ENCODE assay signal across 11 cellular contexts in genomic region chr3:39409514-39410136, GRCh38. TPM values are rescaled to one million over a fixed set of nuclear protein-coding genes. Genes with fewer than 3 reads are reported as not detected.
A peak's percentile ranks its signal among the peaks of the same experiment; 100 is the strongest.
DNase-seq lines count a peak whose midpoint lies in the region; ATAC-seq and TF ChIP-seq lines count a peak whose summit lies in the region.
"Had no signal": no experiment of that assay in that cellular context is flagged by ENCODE, and none has a peak within 500 bp of the region (broad histone marks: within the 10 kb centered on the region; RNA-seq: fewer than 3 reads in every experiment).

No MANE protein-coding gene starts in this region.

- no peak for TF ChIP-seq CTCF in A673 (conservative IDR thresholded peaks at IDR 0.05; ENCODE audit: low read depth, low read length)
- TF ChIP-seq CTCF in WTC11 (IDR thresholded peaks at IDR 0.05): no peak
- TF ChIP-seq CTCF in gastrocnemius medialis (IDR thresholded peaks at IDR 0.05 in 4 of 5, conservative IDR thresholded peaks at IDR 0.05 in 1 of 5): no peak
- no peak for TF ChIP-seq CTCF in dorsolateral prefrontal cortex (IDR thresholded peaks at IDR 0.05 in 54 of 56, conservative IDR thresholded peaks at IDR 0.05 in 2 of 56; ENCODE audit: low read depth in 1 of 56, partially characterized antibody in 56 of 56)

- H3K4me3 Mint-ChIP-seq in WTC11: peak overlapping the region; percentile 48

- peak overlapping the region; percentile 18 for H3K9ac ChIP-seq in iPS-18a (ENCODE audit: low read length)

- no peaks in the 10 kb centered on the region for H3K4me1 ChIP-seq in A673 (ENCODE audit: insufficient read depth, low read length, poor library complexity, severe bottlenecking)
- peaks cover 28% of the 10 kb centered on the region for H3K4me1 ChIP-seq in iPS-18a (ENCODE audit: control insufficient read depth, low read depth, low read length)
- H3K4me1 ChIP-seq in gastrocnemius medialis: peaks cover 17 to 27% of the 10 kb centered on the region in 2 donors

- in situ Hi-C loops in gastrocnemius medialis (cut with MboI; ENCODE audit: low sequenced_read_pairs in 4 of 4): loop anchor here in 1 of 4 donors (25.0 kb wide), 1 partner anchor 903 kb away; the partner anchor contains the start of gene EIF1B

- peaks cover 42% of the 10 kb centered on the region for H3K4me1 Mint-ChIP-seq in WTC11

- no peaks in the 10 kb centered on the region for H3K9me3 Mint-ChIP-seq in WTC11

- POLR2A ChIA-PET in A673 (lab: Charles Lee; ENCODE audit: low non-redundant PET): no interaction called here
- POLR2A ChIA-PET in WTC11 (lab: Charles Lee): no interaction called here

- intact Hi-C loops in A673 (cut with micrococcal nuclease; ENCODE audit: unreplicated experiment): no loop called here
- intact Hi-C loops in gastrocnemius medialis (cut with DNase I; ENCODE audit: low total_unique reads): loop anchor here (5.0 kb wide), 1 partner anchor 1048 kb away; the partner anchor contains the start of gene RPL14
- intact Hi-C loops in dorsolateral prefrontal cortex (cut with DNase I): loop anchor here (5.0 to 10.0 kb wide), 3 partner anchors 775 to 908 kb away; no protein-coding TSS in a partner anchor

- no peak for ATAC-seq in WTC11
- ATAC-seq in HG02610 (IDR thresholded peaks at IDR 0.05; ENCODE audit: unreplicated experiment): no peak
- ATAC-seq in gastrocnemius medialis: no peak

- BruUV-seq in A673 (replicated peaks; lab: Mats Ljungman, UMichigan): no TSS peak

- peaks cover 68% of the 10 kb centered on the region for H3K36me3 Mint-ChIP-seq in WTC11

- DNase-seq in A673 (ENCODE audit: low spot score) (no peak), WTC11 (ENCODE audit: low spot score) (no peak), GF-D8 (lab: John Stamatoyannopoulos, UW) (no peak), gastrocnemius medialis (no peak), dorsolateral prefrontal cortex (no peak)
- DNase-seq: COR-L47, NCI-H526 had no signal

- H3K27me3 ChIP-seq in A673 (replicated peaks; ENCODE audit: insufficient read depth, low read depth, low read length, poor library complexity): no peaks in the 10 kb centered on the region
- no peaks in the 10 kb centered on the region for H3K27me3 ChIP-seq in iPS-18a (ENCODE audit: control insufficient read depth, insufficient read depth, low read length)
- H3K27me3 ChIP-seq in gastrocnemius medialis: no peaks in the 10 kb centered on the region
- no peaks in the 10 kb centered on the region for H3K27me3 ChIP-seq in dorsolateral prefrontal cortex

- H3K4me3 ChIP-seq in A673 (ENCODE audit: low read depth, low read length, poor library complexity, severe bottlenecking): no peak overlapping the region
- H3K4me3 ChIP-seq in iPS-18a (ENCODE audit: low read length): peak overlapping the region; percentile 20
- no peak overlapping the region for H3K4me3 ChIP-seq in gastrocnemius medialis
- peak overlapping the region in 1 of 59 donors; percentile 9 for H3K4me3 ChIP-seq in dorsolateral prefrontal cortex

- H3K36me3 ChIP-seq in A673 (ENCODE audit: insufficient read depth, low read length, poor library complexity, severe bottlenecking) (peaks cover 65% of the 10 kb centered on the region), iPS-18a (ENCODE audit: control insufficient read depth, low read depth, low read length) (peaks cover 73% of the 10 kb centered on the region), gastrocnemius medialis (peaks cover 0 to 62% of the 10 kb centered on the region in 2 donors)

- H3K9me3 ChIP-seq in A673 (ENCODE audit: low read depth, low read length, poor library complexity, severe bottlenecking) (no peaks in the 10 kb centered on the region), iPS-18a (ENCODE audit: control insufficient read depth, low read depth, low read length) (no peaks in the 10 kb centered on the region), gastrocnemius medialis (no peaks in the 10 kb centered on the region)

- CTCF ChIA-PET in A673 (lab: Charles Lee): no interaction called here
- CTCF ChIA-PET in WTC11 (lab: Charles Lee): no interaction called here

- TF ChIP-seq POLR2A in GM19193 (IDR thresholded peaks at IDR 0.05; ENCODE audit: extremely low read depth, insufficient read depth, insufficient read length): peak; percentile 26
- no peak for TF ChIP-seq POLR2A in gastrocnemius medialis (IDR thresholded peaks at IDR 0.05)

- H3K27ac ChIP-seq in A673 (ENCODE audit: low read depth, low read length, poor library complexity, severe bottlenecking) (peak overlapping the region; percentile 50), iPS-18a (ENCODE audit: low read length) (no peak overlapping the region), gastrocnemius medialis (no peak overlapping the region), dorsolateral prefrontal cortex (peak overlapping the region in 2 of 59 donors; percentile 4 to 40)

- H3K27ac Mint-ChIP-seq in WTC11: peak overlapping the region; percentile 96

- H3K27me3 Mint-ChIP-seq in WTC11 (ENCODE audit: low read depth): no peaks in the 10 kb centered on the region

TF ChIP-seq in WTC11, 78 proteins besides CTCF, POLR2A, EP300 and RAD21 (continues in another document):
- TF ChIP-seq USF2 (CRISPR knock-in tag; IDR thresholded peaks at IDR 0.05) (no peak), ATF6 (CRISPR knock-in tag; IDR thresholded peaks at IDR 0.05) (no peak), MAX (CRISPR knock-in tag; IDR thresholded peaks at IDR 0.05) (no peak), ZNF416 (CRISPR knock-in tag; IDR thresholded peaks at IDR 0.05) (no peak), STAT6 (CRISPR knock-in tag; conservative IDR thresholded peaks at IDR 0.05; ENCODE audit: low read depth) (no peak), CBFB (CRISPR knock-in tag; IDR thresholded peaks at IDR 0.05; ENCODE audit: low read depth) (no peak), ZBTB21 (CRISPR knock-in tag; IDR thresholded peaks at IDR 0.05; ENCODE audit: borderline replicate concordance) (no peak), SMAD3 (CRISPR knock-in tag; IDR thresholded peaks at IDR 0.05; ENCODE audit: borderline replicate concordance) (no peak)

RNA-seq across cellular contexts. Expression of gene RPSA, which starts 3.1 kb away (rescaled TPM):
- 944 and 994 TPM in 2 replicates for total RNA-seq in A673 (2021)
- total RNA-seq in WTC11 (2021): 2,455 to 2,509 TPM (median 2,505 TPM) in 3 replicates
- total RNA-seq in gastrocnemius medialis: 100 to 1,000 TPM; 644 to 857 (median 730) TPM
- total RNA-seq in dorsolateral prefrontal cortex: 100 to 1,000 TPM; 285 to 584 (median 399) TPM

RNA-seq across cellular contexts. Expression of gene SLC25A38, which starts 26.5 kb away (rescaled TPM):
- 13.7 and 15.6 TPM in 2 replicates for total RNA-seq in A673 (2021)
- total RNA-seq in WTC11 (2021): 34.9 to 37.3 TPM (median 36.7 TPM) in 3 replicates
- 10 to 100 TPM; 43.8 to 51.2 (median 48.2) TPM for total RNA-seq in gastrocnemius medialis
- 10 to 100 TPM; 16.2 to 32.9 (median 23.4) TPM for total RNA-seq in dorsolateral prefrontal cortex

RNA-seq across cellular contexts. Expression of gene MOBP, which starts 57.9 kb away (rescaled TPM):
- 0.19 and 0.22 TPM in 2 replicates for total RNA-seq in A673 (2021)
- 0.13 to 0.39 TPM in 2 of 3 replicates, not detected in the other for total RNA-seq in WTC11 (2021)
- total RNA-seq in gastrocnemius medialis: not detected
- total RNA-seq in dorsolateral prefrontal cortex: 1,000 to 10,000 TPM in 11 of 120 experiments, 100 to 1,000 TPM in 101, 10 to 100 TPM in 8; 40.9 to 1,548 (median 379) TPM
- total RNA-seq: subcutaneous adipose tissue had no signal

Comparison
In these comparisons a context has a peak if more than half of its experiments do, and no peak if none do; other contexts are left out.
1. RNA of gene MOBP, which starts 57.9 kb away (total RNA-seq): 40.9 to 1,548 TPM in dorsolateral prefrontal cortex; 0.19 to 0.22 TPM in A673, 0.13 to 0.39 TPM in WTC11 and not detected in gastrocnemius medialis; every median in the first group is over 10 times any median in the second.